Comparison of ENCODE assay signal across 8 cellular contexts in the genomic region with DNA sequence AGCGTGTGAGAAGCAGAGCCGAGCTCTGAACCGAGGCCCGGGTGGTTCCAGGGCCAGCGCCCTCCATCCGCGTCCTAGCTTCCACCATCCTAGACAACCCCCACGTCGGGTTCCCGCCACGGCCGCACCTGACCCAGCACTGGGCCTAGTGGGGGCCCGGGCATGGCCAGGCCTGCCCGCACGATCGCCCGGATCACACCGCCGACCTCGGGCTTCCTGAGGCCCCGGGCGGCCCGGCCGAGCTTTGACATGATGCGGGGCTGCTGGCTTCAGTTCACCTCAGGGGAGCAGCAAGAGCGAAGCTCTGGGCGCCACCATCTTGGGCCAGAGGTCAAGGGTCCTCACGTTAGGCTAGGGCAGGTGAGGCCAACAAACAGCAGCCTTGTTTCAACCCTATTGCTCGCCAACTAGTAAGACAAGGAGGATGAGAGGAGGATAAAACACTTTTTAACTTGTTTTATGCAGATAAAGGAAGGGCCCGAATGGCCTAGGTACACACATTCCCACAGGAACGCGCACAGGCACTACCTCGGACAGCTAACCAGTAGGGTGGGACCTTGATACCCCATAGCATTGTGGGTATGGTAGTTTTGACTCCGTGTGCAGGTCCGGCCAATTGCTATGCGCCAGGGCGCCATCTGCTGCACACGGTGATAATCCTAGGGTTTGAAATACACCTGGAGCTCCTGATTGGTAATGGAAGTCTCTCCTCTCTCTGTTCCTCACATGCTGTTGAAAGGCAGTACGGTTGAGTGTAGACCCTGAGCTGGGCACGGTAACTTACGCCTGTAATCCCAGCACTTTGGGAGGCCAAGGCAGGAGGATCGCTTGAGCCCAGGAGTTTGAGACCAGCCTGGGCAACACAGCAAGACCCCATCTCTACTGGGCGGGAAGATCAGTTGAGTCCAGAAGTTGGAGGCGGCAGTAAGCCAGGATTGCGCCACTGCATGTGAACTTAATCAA. TPM values are rescaled to one million over a fixed set of nuclear protein-coding genes. Genes with fewer than 3 reads are reported as not detected.
DNase-seq lines count a peak whose midpoint lies in the region; ATAC-seq and TF ChIP-seq lines count a peak whose summit lies in the region.

TSS of gene MRPL11 (minus strand) at position 345 of the 963 bp plus-strand sequence. CDS start at position 251, 94 bp downstream.

- peak; percentile 93 for ATAC-seq in HG02588 (IDR thresholded peaks at IDR 0.05; ENCODE audit: unreplicated experiment)

- H3K4me1 ChIP-seq in ovary (ENCODE audit: insufficient read depth) (peaks cover 5% of the 10 kb centered on the region), tibial artery (peaks cover 0 to 9% (median 6%) of the 10 kb centered on the region in 4 donors)

- H3K36me3 ChIP-seq in ovary: no peaks in the 10 kb centered on the region
- peaks cover 16 to 32% (median 24%) of the 10 kb centered on the region in 3 donors for H3K36me3 ChIP-seq in tibial artery

- peak within 1 kb of the TSS; percentile 97 for H3K4me3 Mint-ChIP-seq in activated naive CD8-positive, alpha-beta T cell

- peaks cover 7% of the 10 kb centered on the region for H3K4me1 Mint-ChIP-seq in activated naive CD8-positive, alpha-beta T cell (ENCODE audit: low read depth)

- H3K36me3 Mint-ChIP-seq in activated naive CD8-positive, alpha-beta T cell: peaks cover 10% of the 10 kb centered on the region

- peaks cover 2% of the 10 kb centered on the region for H3K27me3 Mint-ChIP-seq in activated naive CD8-positive, alpha-beta T cell

- peak within 1 kb of the TSS; percentile 58 for H3K4me3 ChIP-seq in ovary
- peak within 1 kb of the TSS; percentile 71 to 79 for H3K4me3 ChIP-seq in tibial artery

- no peaks in the 10 kb centered on the region for H3K27me3 ChIP-seq in ovary
- no peaks in the 10 kb centered on the region for H3K27me3 ChIP-seq in tibial artery

- H3K27ac ChIP-seq in ovary (peak within 1 kb of the TSS; percentile 86 to 90), tibial artery (peak within 1 kb of the TSS; percentile 70 to 79)

- peak; percentile 82 for TF ChIP-seq CTCF in GM10266 (IDR thresholded peaks at IDR 0.05; ENCODE audit: control insufficient read depth, insufficient read depth, low read depth, missing control alignments)
- peak; percentile 51 to 73 (median 64) for TF ChIP-seq CTCF in ovary (IDR thresholded peaks at IDR 0.05)
- TF ChIP-seq CTCF in tibial artery (IDR thresholded peaks at IDR 0.05): peak; percentile 50 to 57

- no peaks in the 10 kb centered on the region for H3K9me3 ChIP-seq in ovary
- peaks cover 0 to 6% (median 0%) of the 10 kb centered on the region in 3 donors for H3K9me3 ChIP-seq in tibial artery

- 7 to 8% (median 8%) methylated on average over 43 to 45 of the region's 45 CpGs for WGBS in ovary, 3 donors

- peak within 1 kb of the TSS; percentile 97 for H3K27ac Mint-ChIP-seq in activated naive CD8-positive, alpha-beta T cell

- TF ChIP-seq POLR2A in ovary (IDR thresholded peaks at IDR 0.05): no peak

- no peak for TF ChIP-seq EP300 in ovary (IDR thresholded peaks at IDR 0.05)

- intact Hi-C loops in head of caudate nucleus (cut with DNase I) (loop anchor here (2.0 to 5.0 kb wide), 2 partner anchors 39 to 240 kb away; no protein-coding TSS in a partner anchor), ovary (cut with DNase I) (loop anchor here in 1 of 4 donors (2.0 kb wide), 1 partner anchor 30 kb away; no protein-coding TSS in a partner anchor), tibial artery (cut with DNase I; ENCODE audit: low total_unique reads) (no loop called here)

- H3K9me3 Mint-ChIP-seq in activated naive CD8-positive, alpha-beta T cell (ENCODE audit: low read depth): peaks cover 10% of the 10 kb centered on the region

- DNase-seq in GM10266 (ENCODE audit: extremely low spot score) (peak; percentile 98), NCI-H1092 (lab: John Stamatoyannopoulos, UW) (peak; percentile 96), SKM-1 (lab: John Stamatoyannopoulos, UW; ENCODE audit: unreplicated experiment) (peak; percentile 91), head of caudate nucleus (peak; percentile 82 to 96 (median 91)), ovary (peak; percentile 85 to 91 (median 88)), tibial artery (peak; percentile 91)

RNA-seq across cellular contexts. Expression of gene MRPL11, which starts in this region (rescaled TPM):
- total RNA-seq in ovary: 10 to 100 TPM; 30.9 to 53.5 (median 44.1) TPM
- polyA plus RNA-seq in ovary: 10 to 100 TPM; 38.9 to 41.4 TPM

Comparison
In these comparisons a context has a peak if more than half of its experiments do, and no peak if none do; other contexts are left out.
1. Peak in every context shown above with its lines: DNase-seq, ATAC-seq, H3K4me3 ChIP-seq and H3K27ac ChIP-seq.